In genomic region chr7:140604760-140605159, GRCh38 we compare ENCODE assay signal across 17 cellular contexts. TPM values are rescaled to one million over a fixed set of nuclear protein-coding genes. Genes with fewer than 3 reads are reported as not detected.
DNase-seq lines count a peak whose midpoint lies in the region; ATAC-seq, FAIRE-seq and TF ChIP-seq lines count a peak whose summit lies in the region.
"Had no signal": no experiment of that assay in that cellular context is flagged by ENCODE, and none has a peak within 500 bp of the region (broad histone marks: within the 10 kb centered on the region; RNA-seq: fewer than 3 reads in every experiment).

No MANE protein-coding gene starts in this region.

- H3K27me3 Mint-ChIP-seq in astrocyte (ENCODE audit: low read depth, unreplicated experiment), result no peaks in the 10 kb centered on the region

- no peaks in the 10 kb centered on the region for H3K9me3 Mint-ChIP-seq in astrocyte (ENCODE audit: unreplicated experiment)
- H3K9me3 Mint-ChIP-seq: activated T-cell treated with anti-CD3 and anti-CD28 coated beads, Interleukin-2, amount 50 U/mL, for 24 hours; GM23338 had no signal

- no peak for TF ChIP-seq CTCF in astrocyte (IDR thresholded peaks at IDR 0.05; ENCODE audit: insufficient read depth, low read depth, low read length)
- no peak for TF ChIP-seq CTCF in foreskin fibroblast (IDR thresholded peaks at IDR 0.05; ENCODE audit: low read depth, low read length)
- TF ChIP-seq CTCF in smooth muscle cell (IDR thresholded peaks at IDR 0.05; ENCODE audit: borderline replicate concordance, insufficient read depth, poor library complexity, severe bottlenecking), result no peak

- ATAC-seq in HG02642 (IDR thresholded peaks at IDR 0.05; ENCODE audit: poor library complexity, unreplicated experiment), result no peak
- ATAC-seq: psoas muscle had no signal

- no peak overlapping the region for H3K4me3 ChIP-seq in astrocyte (ENCODE audit: insufficient read depth, low read depth, low read length)
- no peak overlapping the region for H3K4me3 ChIP-seq in foreskin fibroblast (ENCODE audit: low read depth in 1 of 2, low read length in 2 of 2)
- H3K4me3 ChIP-seq in smooth muscle cell, result no peak overlapping the region
- H3K4me3 ChIP-seq: GM23338, psoas muscle had no signal

- peak overlapping the region; percentile 85 for H3K27ac ChIP-seq in astrocyte (ENCODE audit: low read depth, low read length)
- peak overlapping the region; percentile 96 for H3K27ac ChIP-seq in smooth muscle cell (ENCODE audit: low read depth)
- H3K27ac ChIP-seq: C4-2B, psoas muscle had no signal

- H3K9me3 ChIP-seq in astrocyte (ENCODE audit: insufficient read depth, low read depth, low read length) (no peaks in the 10 kb centered on the region), smooth muscle cell (replicated peaks; ENCODE audit: low read depth) (no peaks in the 10 kb centered on the region)
- H3K9me3 ChIP-seq: psoas muscle had no signal

- H3K4me1 ChIP-seq in astrocyte (ENCODE audit: insufficient read depth, low read length), result peaks cover 32% of the 10 kb centered on the region
- H3K4me1 ChIP-seq in smooth muscle cell (ENCODE audit: low read depth), result no peaks in the 10 kb centered on the region

- H3K27me3 ChIP-seq in astrocyte (ENCODE audit: insufficient read depth, low read length) (no peaks in the 10 kb centered on the region), smooth muscle cell (ENCODE audit: low read depth) (no peaks in the 10 kb centered on the region)

- H3K4me1 Mint-ChIP-seq in astrocyte (ENCODE audit: low read depth, unreplicated experiment), result peaks cover 12% of the 10 kb centered on the region

- H3K27ac Mint-ChIP-seq in astrocyte (ENCODE audit: unreplicated experiment), result no peak overlapping the region
- H3K27ac Mint-ChIP-seq: activated naive CD8-positive, alpha-beta T cell; activated T-cell treated with anti-CD3 and anti-CD28 coated beads, Interleukin-2, amount 50 U/mL, for 24 hours; GM23338 had no signal

- intact Hi-C loops in posterior vena cava (cut with DNase I), result loop anchor here in 1 of 2 donors (5.0 kb wide), 1 partner anchor 33 kb away; no protein-coding TSS in a partner anchor

- FAIRE-seq in astrocyte (lab: Jason Lieb, UNC), result peak; percentile 23

- H3F3A ChIP-seq in smooth muscle cell (ENCODE audit: low read depth), result no peaks in the 10 kb centered on the region

- no peak overlapping the region for H3K4me3 Mint-ChIP-seq in astrocyte (ENCODE audit: unreplicated experiment)
- H3K4me3 Mint-ChIP-seq: activated naive CD8-positive, alpha-beta T cell; activated T-cell treated with anti-CD3 and anti-CD28 coated beads, Interleukin-2, amount 50 U/mL, for 24 hours; GM23338 had no signal

- 41% methylated on average over 4 of the region's 4 CpGs for WGBS in smooth muscle cell (ENCODE audit: low lambda C conversion rate)

- H4K20me1 ChIP-seq in astrocyte (ENCODE audit: insufficient read depth, low read length) (no peaks in the 10 kb centered on the region), smooth muscle cell (ENCODE audit: low read depth) (no peaks in the 10 kb centered on the region)

- peak overlapping the region; percentile 45 for H3K4me2 ChIP-seq in astrocyte (ENCODE audit: low read length)
- H3K4me2 ChIP-seq in smooth muscle cell, result peak overlapping the region; percentile 44
- H3K4me2 ChIP-seq: GM23338 had no signal

- DNase-seq in GM03348 (ENCODE audit: low spot score) (peak; percentile 36), astrocyte (ENCODE audit: low read depth) (peak; percentile 63), foreskin fibroblast (peak; percentile 41 to 70), smooth muscle cell (lab: John Stamatoyannopoulos, UW; ENCODE audit: unreplicated experiment) (no peak), posterior vena cava (ENCODE audit: low spot score) (no peak), NCI-H2171 (lab: John Stamatoyannopoulos, UW) (no peak)
- DNase-seq: activated CD4-positive, alpha-beta T cell treated with anti-CD3 and anti-CD28 coated beads, Interleukin-2, amount 50 U/mL, for 4 hours; activated T-cell treated with anti-CD3 and anti-CD28 coated beads, Interleukin-2, amount 50 U/mL, for 24 hours; central memory CD4-positive, alpha-beta T cell; DMS79; NCI-H1694 treated with DMSO at 0.1 percent for 48 hours; NCI-H446; psoas muscle had no signal

- H3K79me2 ChIP-seq in astrocyte (ENCODE audit: insufficient read depth, low read length), result no peaks in the 10 kb centered on the region
- H3K79me2 ChIP-seq in smooth muscle cell (ENCODE audit: low read depth), result peaks cover 1% of the 10 kb centered on the region

- H3K36me3 Mint-ChIP-seq in astrocyte (ENCODE audit: low read depth, unreplicated experiment), result peaks cover 29% of the 10 kb centered on the region
- H3K36me3 Mint-ChIP-seq: activated naive CD8-positive, alpha-beta T cell had no signal

- peaks cover 7% of the 10 kb centered on the region for H3K36me3 ChIP-seq in astrocyte (ENCODE audit: insufficient read depth, low read length)
- no peaks in the 10 kb centered on the region for H3K36me3 ChIP-seq in smooth muscle cell (ENCODE audit: low read depth)

- H2AFZ ChIP-seq in astrocyte (ENCODE audit: low read depth, low read length) (no peak overlapping the region), smooth muscle cell (ENCODE audit: low read depth) (no peak overlapping the region)
- H2AFZ ChIP-seq: GM23338 had no signal

- H3K9ac ChIP-seq in astrocyte (ENCODE audit: low read length) (peak overlapping the region; percentile 71), smooth muscle cell (ENCODE audit: low read depth) (peak overlapping the region; percentile 82)

RNA-seq across cellular contexts. Expression of gene DENND2A, which starts 35.9 kb away (rescaled TPM):
- total RNA-seq in astrocyte, result 41.7 and 42.1 TPM in 2 replicates
- 2.8 and 4.6 TPM in 2 replicates for total RNA-seq in smooth muscle cell
- 1.8 and 5.5 TPM in 2 replicates for polyA plus RNA-seq in smooth muscle cell
- total RNA-seq in posterior vena cava, result 10 to 100 TPM; 13.7 to 26.4 TPM

Comparison
In these comparisons a context has a peak if more than half of its experiments do, and no peak if none do; other contexts are left out.
1. DNase-seq: peak in GM03348 (single experiment), astrocyte (single experiment) and foreskin fibroblast (2 of 2); none in smooth muscle cell (single experiment), posterior vena cava (single experiment) and NCI-H2171 (single experiment).